11 cellular contexts compared by ENCODE assay signal in the genomic region with DNA sequence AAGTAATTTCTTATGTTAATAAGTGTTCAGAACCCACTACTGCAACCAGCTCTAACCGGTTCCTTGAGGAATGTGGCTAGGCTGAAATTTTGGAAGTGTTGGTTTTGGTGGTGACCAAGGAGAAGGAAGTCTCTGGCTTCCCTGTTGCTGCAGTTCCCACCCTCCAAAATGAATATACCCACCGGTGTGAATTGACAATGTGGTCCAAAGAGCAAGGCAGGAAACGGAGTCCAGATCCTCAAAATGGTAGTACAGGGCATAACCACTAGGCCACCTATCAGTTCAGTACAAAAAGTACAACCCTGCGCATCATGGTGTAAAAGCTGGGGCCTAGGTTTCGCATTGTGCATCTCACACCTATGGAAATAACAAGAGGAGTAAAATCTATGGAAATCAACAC. TPM values are rescaled to one million over a fixed set of nuclear protein-coding genes. Genes with fewer than 3 reads are reported as not detected.
A peak's percentile ranks its signal among the peaks of the same experiment; 100 is the strongest.
DNase-seq lines count a peak whose midpoint lies in the region; ATAC-seq, FAIRE-seq and TF ChIP-seq lines count a peak whose summit lies in the region.
"Had no signal": no experiment of that assay in that cellular context is flagged by ENCODE, and none has a peak within 500 bp of the region (broad histone marks: within the 10 kb centered on the region; RNA-seq: fewer than 3 reads in every experiment).

No MANE protein-coding gene starts in this region.

- ATAC-seq in PC-3, result no peak
- ATAC-seq in psoas muscle, result no peak
- ATAC-seq: gastrocnemius medialis had no signal

- peaks cover 49% of the 10 kb centered on the region for H3K36me3 ChIP-seq in PC-3 (ENCODE audit: low read depth, low read length)
- H3K36me3 ChIP-seq in endothelial cell of umbilical vein (ENCODE audit: control insufficient read depth in 2 of 2, extremely low read depth in 1 of 2, insufficient read depth in 2 of 2, low read length in 2 of 2), result peaks cover 2 to 25% of the 10 kb centered on the region in 2 experiments
- H3K36me3 ChIP-seq in psoas muscle (ENCODE audit: insufficient read depth in 1 of 2, low read depth in 1 of 2), result peaks cover 5 to 28% of the 10 kb centered on the region in 2 donors
- H3K36me3 ChIP-seq in spleen, result peaks cover 0 to 51% (median under 1%) of the 10 kb centered on the region in 6 donors
- H3K36me3 ChIP-seq: gastrocnemius medialis had no signal

- 66 to 73% (median 71%) methylated on average over 5 of the region's 5 CpGs for WGBS in psoas muscle, 3 donors
- 57 to 63% (median 61%) methylated on average over 5 of the region's 5 CpGs for WGBS in spleen, 5 donors

- H3K9me1 ChIP-seq in endothelial cell of umbilical vein (replicated peaks; ENCODE audit: control insufficient read depth, extremely low read depth, insufficient read depth, low read length), result no peaks in the 10 kb centered on the region

- no peak for TF ChIP-seq POLR2A in endothelial cell of umbilical vein (IDR thresholded peaks at IDR 0.05; ENCODE audit: low read depth, low read length)
- no peak for TF ChIP-seq POLR2A in spleen (IDR thresholded peaks at IDR 0.05)
- no peak for TF ChIP-seq POLR2A in GM12892 (IDR thresholded peaks at IDR 0.05; ENCODE audit: low read depth, low read length)

- peak overlapping the region; percentile 92 for H3K4me3 ChIP-seq in PC-3 (ENCODE audit: low read length)
- peak overlapping the region in 1 of 3 experiments; percentile 90 for H3K4me3 ChIP-seq in endothelial cell of umbilical vein (replicated peaks in 1 of 3; ENCODE audit: insufficient read depth in 1 of 3, low read depth in 1 of 3, low read length in 3 of 3)
- H3K4me3 ChIP-seq in psoas muscle, result peak overlapping the region; percentile 82
- peak overlapping the region in 2 of 8 donors; percentile 86 to 91 for H3K4me3 ChIP-seq in spleen

- H3K4me1 ChIP-seq in PC-3 (ENCODE audit: insufficient read depth, low read length) (peaks cover 31% of the 10 kb centered on the region), endothelial cell of umbilical vein (ENCODE audit: control insufficient read depth, extremely low read depth, insufficient read depth, low read length) (peaks cover 22% of the 10 kb centered on the region), psoas muscle (peaks cover 62% of the 10 kb centered on the region), spleen (peaks cover 37 to 81% (median 73%) of the 10 kb centered on the region in 6 donors)

- CTCF ChIA-PET in PC-3 (lab: Charles Lee) (no interaction called here), endothelial cell of umbilical vein (lab: Charles Lee) (interaction anchor here (0.8 to 11.1 kb wide), 10 partner anchors 13 to 134 kb away, joined by 3 to 119 read pairs (median 10); partner anchors contain the start of genes BCAS4, DPM1 and MOCS3)

- H4K20me1 ChIP-seq in PC-3 (ENCODE audit: low read length) (peaks cover 48% of the 10 kb centered on the region), endothelial cell of umbilical vein (replicated peaks; ENCODE audit: control insufficient read depth, extremely low read depth, insufficient read depth, low read length) (peaks cover 37% of the 10 kb centered on the region)

- no peak for TF ChIP-seq CTCF in PC-3 (conservative IDR thresholded peaks at IDR 0.05; ENCODE audit: low read depth, low read length)
- TF ChIP-seq CTCF in endothelial cell of umbilical vein (IDR thresholded peaks at IDR 0.05; ENCODE audit: extremely low read depth in 1 of 2, insufficient read depth in 1 of 2, low read depth in 1 of 2, low read length in 2 of 2), result no peak
- TF ChIP-seq CTCF in psoas muscle (IDR thresholded peaks at IDR 0.05), result no peak
- no peak for TF ChIP-seq CTCF in spleen (IDR thresholded peaks at IDR 0.05 in 8 of 11, conservative IDR thresholded peaks at IDR 0.05 in 3 of 11)

- H3K9ac ChIP-seq in PC-3 (ENCODE audit: low read length), result no peak overlapping the region
- no peak overlapping the region for H3K9ac ChIP-seq in endothelial cell of umbilical vein (replicated peaks; ENCODE audit: extremely low read depth, insufficient read depth, low read length)

- dilution Hi-C loops in endothelial cell of umbilical vein (cut with MboI; ENCODE audit: extremely low pct_ligation_motif_present, low sequenced_read_pairs), result no loop called here

- DNase-seq in DMS 273 (lab: John Stamatoyannopoulos, UW; ENCODE audit: unreplicated experiment) (peak; percentile 7), DMS 273 treated with DMSO at 0.1 percent for 48 hours (lab: John Stamatoyannopoulos, UW) (no peak), PC-3 (no peak), endothelial cell of umbilical vein (ENCODE audit: low read depth, low spot score) (no peak), psoas muscle (no peak), spleen (no peak), GM12892 (ENCODE audit: insufficient read length) (no peak), NCI-H146 treated with DMSO at 0.1 percent for 48 hours (lab: John Stamatoyannopoulos, UW; ENCODE audit: unreplicated experiment) (no peak)
- DNase-seq: gastrocnemius medialis, NCI-H1092 treated with DMSO at 0.1 percent for 48 hours had no signal

- H3K79me2 ChIP-seq in PC-3 (ENCODE audit: low read length) (peaks cover 71% of the 10 kb centered on the region), endothelial cell of umbilical vein (ENCODE audit: control insufficient read depth, insufficient read depth, low read length) (peaks cover 76% of the 10 kb centered on the region)

- no peak overlapping the region for H3K27ac ChIP-seq in PC-3 (ENCODE audit: low read length)
- H3K27ac ChIP-seq in endothelial cell of umbilical vein (ENCODE audit: insufficient read depth, low read depth, low read length), result no peak overlapping the region
- no peak overlapping the region for H3K27ac ChIP-seq in psoas muscle
- peak overlapping the region in 4 of 8 donors; percentile 99 for H3K27ac ChIP-seq in spleen

- no peak overlapping the region for H2AFZ ChIP-seq in PC-3 (ENCODE audit: low read length)
- no peak overlapping the region for H2AFZ ChIP-seq in endothelial cell of umbilical vein (ENCODE audit: low read depth, low read length)

- peaks cover 15% of the 10 kb centered on the region for H3F3A ChIP-seq in PC-3 (ENCODE audit: low read length, unreplicated experiment)

- H3K4me2 ChIP-seq in PC-3 (ENCODE audit: low read length) (peak overlapping the region; percentile 90), endothelial cell of umbilical vein (ENCODE audit: insufficient read depth, low read length) (peak overlapping the region; percentile 91)

- POLR2A ChIA-PET in PC-3 (lab: Charles Lee; ENCODE audit: unreplicated experiment) (no interaction called here), endothelial cell of umbilical vein (lab: Charles Lee) (interaction anchor here (1.0 to 2.2 kb wide), 2 partner anchors 8 to 12 kb away, joined by 4 to 7 read pairs; no protein-coding TSS in a partner anchor)

- no peaks in the 10 kb centered on the region for H3K9me2 ChIP-seq in PC-3 (replicated peaks; ENCODE audit: low read length)

- FAIRE-seq in endothelial cell of umbilical vein (lab: Jason Lieb, UNC) (no peak), GM12892 (lab: Jason Lieb, UNC) (no peak)
- FAIRE-seq: TTC549 had no signal

- intact Hi-C loops in PC-3 (cut with micrococcal nuclease) (loop anchor here (5.0 kb wide), 1 partner anchor 36 kb away; no protein-coding TSS in a partner anchor), endothelial cell of umbilical vein (cut with micrococcal nuclease) (no loop called here), psoas muscle (cut with DNase I) (loop anchor here in 1 of 2 donors (5.0 kb wide), 1 partner anchor 136 kb away; no protein-coding TSS in a partner anchor), spleen (cut with DNase I; ENCODE audit: low total_unique reads) (loop anchor here (5.0 kb wide), 1 partner anchor 136 kb away; no protein-coding TSS in a partner anchor)

- H3K27me3 ChIP-seq in PC-3 (ENCODE audit: low read length), result no peaks in the 10 kb centered on the region
- no peaks in the 10 kb centered on the region for H3K27me3 ChIP-seq in endothelial cell of umbilical vein (ENCODE audit: control insufficient read depth in 2 of 2, insufficient read depth in 2 of 2, low read length in 2 of 2)
- no peaks in the 10 kb centered on the region for H3K27me3 ChIP-seq in psoas muscle (ENCODE audit: insufficient read depth in 3 of 3, low read length in 2 of 3)
- H3K27me3 ChIP-seq in spleen (replicated peaks in 1 of 7), result no peaks in the 10 kb centered on the region
- H3K27me3 ChIP-seq: gastrocnemius medialis had no signal

- BruUV-seq in PC-3 (replicated peaks; lab: Mats Ljungman, UMichigan), result no TSS peak
- BruUV-seq in endothelial cell of umbilical vein (replicated peaks; lab: Mats Ljungman, UMichigan), result no TSS peak

- H3K9me3 ChIP-seq in PC-3 (ENCODE audit: low read length) (no peaks in the 10 kb centered on the region), endothelial cell of umbilical vein (replicated peaks; ENCODE audit: control insufficient read depth, insufficient read depth, low read length) (no peaks in the 10 kb centered on the region), psoas muscle (no peaks in the 10 kb centered on the region), spleen (no peaks in the 10 kb centered on the region)
- H3K9me3 ChIP-seq: gastrocnemius medialis had no signal

RNA-seq across cellular contexts. Expression of gene ADNP, which starts 2.8 kb away (rescaled TPM):
- total RNA-seq in PC-3 (2014; rRNA removed), result 27.5 and 45.0 TPM in 2 replicates
- 66.0 and 69.0 TPM in 2 replicates for total RNA-seq in endothelial cell of umbilical vein
- 13.4 and 17.8 TPM in 2 replicates for polyA plus RNA-seq in endothelial cell of umbilical vein
- polyA plus RNA-seq in endothelial cell of umbilical vein (2011; cell fraction: cytosol; rRNA removed), result 27.6 and 27.7 TPM in 2 replicates
- polyA plus RNA-seq in endothelial cell of umbilical vein (2011; cell fraction: nucleus; rRNA removed), result 66.5 and 70.9 TPM in 2 replicates
- polyA plus RNA-seq in endothelial cell of umbilical vein (2012), result 52.3 and 54.6 TPM in 2 replicates
- 47.8 and 61.2 TPM in 2 replicates for polyA minus RNA-seq in endothelial cell of umbilical vein
- 32.9 TPM for polyA minus RNA-seq in endothelial cell of umbilical vein (2011; cell fraction: cytosol; rRNA and poly(A)+ RNA removed)
- polyA minus RNA-seq in endothelial cell of umbilical vein (2011; cell fraction: nucleus; rRNA and poly(A)+ RNA removed), result 49.4 and 64.7 TPM in 2 replicates
- 10 to 100 TPM; 34.2 to 40.1 (median 37.9) TPM for total RNA-seq in psoas muscle
- 10 to 100 TPM; 13.3 to 30.1 (median 13.4) TPM for polyA plus RNA-seq in psoas muscle
- total RNA-seq in spleen, result 10 to 100 TPM; 54.2 to 78.8 (median 67.5) TPM
- polyA plus RNA-seq in spleen, result 10 to 100 TPM; 30.6 to 34.3 (median 33.4) TPM
- polyA plus RNA-seq in GM12892 (2012; ENCODE audit: missing spikeins), result 38.1 TPM

RNA-seq across cellular contexts. Expression of gene DPM1, which starts 29.9 kb away (rescaled TPM):
- total RNA-seq in PC-3 (2014; rRNA removed) (70.7 and 87.0 TPM in 2 replicates), endothelial cell of umbilical vein (38.7 and 41.9 TPM in 2 replicates), psoas muscle (10 to 100 TPM; 24.6 to 59.6 (median 38.3) TPM), spleen (10 to 100 TPM; 28.1 to 62.5 (median 37.9) TPM)
- polyA plus RNA-seq in endothelial cell of umbilical vein (21.4 and 33.9 TPM in 2 replicates), psoas muscle (100 to 1,000 TPM in 1 of 3 donors, 10 to 100 TPM in 2; 65.7 to 120 (median 66.8) TPM), spleen (10 to 100 TPM; 40.7 to 65.0 (median 46.9) TPM)
- 46.5 and 58.3 TPM in 2 replicates for polyA plus RNA-seq in endothelial cell of umbilical vein (2011; cell fraction: cytosol; rRNA removed)
- 25.4 and 39.9 TPM in 2 replicates for polyA plus RNA-seq in endothelial cell of umbilical vein (2011; cell fraction: nucleus; rRNA removed)
- 57.4 and 72.7 TPM in 2 replicates for polyA plus RNA-seq in endothelial cell of umbilical vein (2012)
- polyA minus RNA-seq in endothelial cell of umbilical vein, result 15.6 and 31.2 TPM in 2 replicates
- polyA minus RNA-seq in endothelial cell of umbilical vein (2011; cell fraction: cytosol; rRNA and poly(A)+ RNA removed), result 33.0 TPM
- 7.9 and 8.0 TPM in 2 replicates for polyA minus RNA-seq in endothelial cell of umbilical vein (2011; cell fraction: nucleus; rRNA and poly(A)+ RNA removed)
- 90.4 TPM for polyA plus RNA-seq in GM12892 (2012; ENCODE audit: missing spikeins)

RNA-seq across cellular contexts. Expression of gene MOCS3, which starts 30.1 kb away (rescaled TPM):
- total RNA-seq in PC-3 (2014; rRNA removed) (11.3 and 13.4 TPM in 2 replicates), endothelial cell of umbilical vein (3.6 and 4.2 TPM in 2 replicates), psoas muscle (1 to 10 TPM; 2.9 to 4.2 (median 3.7) TPM), spleen (1 to 10 TPM; 3.4 to 7.0 (median 5.3) TPM)
- polyA plus RNA-seq in endothelial cell of umbilical vein (3.2 and 4.0 TPM in 2 replicates), psoas muscle (1 to 10 TPM; 2.1 to 5.9 (median 3.1) TPM), spleen (1 to 10 TPM; 2.6 to 4.2 (median 3.2) TPM)
- 2.2 and 2.6 TPM in 2 replicates for polyA plus RNA-seq in endothelial cell of umbilical vein (2011; cell fraction: cytosol; rRNA removed)
- polyA plus RNA-seq in endothelial cell of umbilical vein (2011; cell fraction: nucleus; rRNA removed), result 1.2 and 1.5 TPM in 2 replicates
- polyA plus RNA-seq in endothelial cell of umbilical vein (2012), result 2.2 and 2.5 TPM in 2 replicates
- polyA minus RNA-seq in endothelial cell of umbilical vein, result 4.0 and 6.7 TPM in 2 replicates
- polyA minus RNA-seq in endothelial cell of umbilical vein (2011; cell fraction: cytosol; rRNA and poly(A)+ RNA removed), result 8.6 TPM
- 4.2 and 4.4 TPM in 2 replicates for polyA minus RNA-seq in endothelial cell of umbilical vein (2011; cell fraction: nucleus; rRNA and poly(A)+ RNA removed)
- polyA plus RNA-seq in GM12892 (2012; ENCODE audit: missing spikeins), result 1.9 TPM
